ENCODE assay signal across 22 cellular contexts in the genomic region with DNA sequence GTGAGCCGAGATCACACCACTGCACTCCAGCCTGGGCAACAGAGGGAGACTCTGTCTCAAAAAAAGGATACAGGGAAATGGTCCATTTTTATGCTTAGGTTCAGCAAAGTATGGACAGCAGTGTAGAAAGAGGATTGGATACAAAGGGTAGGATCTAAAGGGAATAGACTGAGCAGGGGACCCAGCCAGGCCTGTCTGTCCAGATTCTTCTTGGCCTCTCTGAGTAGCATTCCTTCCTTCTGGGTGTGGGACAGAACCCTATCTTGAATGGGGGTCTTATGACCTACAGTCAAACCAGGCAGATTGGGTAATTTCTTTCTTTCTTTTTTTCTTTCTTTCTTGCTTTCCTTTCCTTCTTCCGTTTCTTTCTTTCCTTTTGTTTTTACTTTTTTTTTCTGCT. TPM values are rescaled to one million over a fixed set of nuclear protein-coding genes. Genes with fewer than 3 reads are reported as not detected.
DNase-seq lines count a peak whose midpoint lies in the region; ATAC-seq and TF ChIP-seq lines count a peak whose summit lies in the region.
"Had no signal": no experiment of that assay in that cellular context is flagged by ENCODE, and none has a peak within 500 bp of the region (broad histone marks: within the 10 kb centered on the region; RNA-seq: fewer than 3 reads in every experiment).

No MANE protein-coding gene starts in this region.

- peak overlapping the region; percentile 6 for H3K4me3 Mint-ChIP-seq in Caco-2 (ENCODE audit: unreplicated experiment)
- peak overlapping the region in 2 of 4 donors; percentile 51 to 88 for H3K4me3 Mint-ChIP-seq in IgD-negative memory B cell
- H3K4me3 Mint-ChIP-seq in activated B cell treated with CpG ODN at 0.5 μM for 24 hours: peak overlapping the region; percentile 4
- H3K4me3 Mint-ChIP-seq: CD4-positive, CD25-positive, alpha-beta regulatory T cell; HFFc6; T-helper 17 cell had no signal

- H3K36me3 ChIP-seq in Caco-2 (ENCODE audit: control insufficient read depth, insufficient read depth, low read length): no peaks in the 10 kb centered on the region
- H3K36me3 ChIP-seq in thyroid gland: peaks cover 4 to 5% of the 10 kb centered on the region in 2 donors

- H3K36me3 Mint-ChIP-seq in Caco-2 (ENCODE audit: insufficient read depth, unreplicated experiment) (peaks cover 10% of the 10 kb centered on the region), IgD-negative memory B cell (peaks cover 8% of the 10 kb centered on the region), activated B cell treated with CpG ODN at 0.5 μM for 24 hours (ENCODE audit: low read depth) (peaks cover 55% of the 10 kb centered on the region)

- CTCF ChIA-PET in Caco-2 (lab: Charles Lee) (interaction anchor here (0.7 kb wide), 2 partner anchors 26 to 312 kb away, joined by 3 to 5 read pairs; a partner anchor contains a TSS), activated B cell treated with CpG ODN at 0.5 μM for 24 hours (lab: Charles Lee) (interaction anchor here (0.7 to 1.3 kb wide), 2 partner anchors 13 to 24 kb away, joined by 3 to 5 read pairs; no protein-coding TSS in a partner anchor)

- TF ChIP-seq POLR2A in thyroid gland (IDR thresholded peaks at IDR 0.05): no peak

- 68% methylated on average over 2 of the region's 2 CpGs for WGBS in thyroid gland, 2 donors

- POLR2A ChIA-PET in Caco-2 (lab: Charles Lee) (no interaction called here), activated B cell treated with CpG ODN at 0.5 μM for 24 hours (lab: Charles Lee) (interaction anchor here (0.7 to 4.1 kb wide), 3 partner anchors 14 to 24 kb away, joined by 3 to 24 read pairs (median 4); a partner anchor contains a TSS)

- peak overlapping the region; percentile 10 to 30 (median 24) for H3K27ac ChIP-seq in thyroid gland
- H3K27ac ChIP-seq: HL-60 had no signal

- H3K4me1 ChIP-seq in Caco-2 (peaks cover 9% of the 10 kb centered on the region; the same call in 1 of the 2 replicates), thyroid gland (peaks cover 9% of the 10 kb centered on the region in 2 donors)

- H3K4me3 ChIP-seq in Caco-2 (ENCODE audit: low read depth, low read length) (no peak overlapping the region), thyroid gland (replicated peaks in 1 of 3) (no peak overlapping the region)

- H3K27me3 ChIP-seq in Caco-2 (replicated peaks; ENCODE audit: control insufficient read depth, insufficient read depth, low read length) (no peaks in the 10 kb centered on the region), thyroid gland (no peaks in the 10 kb centered on the region)

- DNase-seq in Caco-2 (peak in 1 of 2 experiments; percentile 67), activated B cell treated with CpG ODN at 0.5 μM for 24 hours (no peak), thyroid gland (no peak), glomerular visceral epithelial cell (ENCODE audit: extremely low spot score) (no peak), occipital lobe (lab: John Stamatoyannopoulos, UW) (no peak), T-helper 9 cell (no peak)
- DNase-seq: CD4-positive, CD25-positive, alpha-beta regulatory T cell; DMS79; HFFc6; NCI-H1105 treated with DMSO at 0.1 percent for 48 hours; NCI-H2029 treated with DMSO at 0.1 percent for 48 hours; NCI-H226; NCI-H510A treated with DMSO at 0.1 percent for 48 hours; NCI-H774; NK-92 treated with Interleukin-12 subunit alpha and Interleukin-12 subunit beta, amount 100 ng/mL, for 24 hours; T-helper 17 cell had no signal

- no peak for TF ChIP-seq CTCF in Caco-2 (IDR thresholded peaks at IDR 0.05; ENCODE audit: insufficient read depth in 1 of 2, low read depth in 1 of 2, low read length in 1 of 2, severe bottlenecking in 1 of 2, unreplicated experiment in 1 of 2)
- no peak for TF ChIP-seq CTCF in activated B cell treated with CpG ODN at 0.5 μM for 24 hours (IDR thresholded peaks at IDR 0.05)
- TF ChIP-seq CTCF in thyroid gland (IDR thresholded peaks at IDR 0.05): no peak

- H3K27me3 Mint-ChIP-seq in Caco-2 (ENCODE audit: insufficient read depth, unreplicated experiment) (no peaks in the 10 kb centered on the region), IgD-negative memory B cell (no peaks in the 10 kb centered on the region), activated B cell treated with CpG ODN at 0.5 μM for 24 hours (no peaks in the 10 kb centered on the region)
- H3K27me3 Mint-ChIP-seq: CD4-positive, CD25-positive, alpha-beta regulatory T cell; T-helper 17 cell had no signal

- H3K27ac Mint-ChIP-seq in Caco-2 (ENCODE audit: unreplicated experiment): no peak overlapping the region
- peak overlapping the region; percentile 58 to 78 (median 62) for H3K27ac Mint-ChIP-seq in IgD-negative memory B cell
- peak overlapping the region; percentile 73 for H3K27ac Mint-ChIP-seq in activated B cell treated with CpG ODN at 0.5 μM for 24 hours
- H3K27ac Mint-ChIP-seq: HFFc6, T-helper 17 cell had no signal

- H3K9me3 ChIP-seq in Caco-2: no peaks in the 10 kb centered on the region
- H3K9me3 ChIP-seq in thyroid gland: no peaks in the 10 kb centered on the region

- no TSS peak for BruUV-seq in Caco-2 (replicated peaks; lab: Mats Ljungman, UMichigan)

- H3K9me3 Mint-ChIP-seq in Caco-2 (ENCODE audit: unreplicated experiment) (no peaks in the 10 kb centered on the region), IgD-negative memory B cell (no peaks in the 10 kb centered on the region), activated B cell treated with CpG ODN at 0.5 μM for 24 hours (no peaks in the 10 kb centered on the region)
- H3K9me3 Mint-ChIP-seq: CD4-positive, CD25-positive, alpha-beta regulatory T cell; HFFc6 had no signal

- H3K4me1 Mint-ChIP-seq in Caco-2 (ENCODE audit: low read depth, unreplicated experiment) (peaks cover 7% of the 10 kb centered on the region), IgD-negative memory B cell (peaks cover 3 to 27% (median 21%) of the 10 kb centered on the region in 3 donors), activated B cell treated with CpG ODN at 0.5 μM for 24 hours (peaks cover 49% of the 10 kb centered on the region)
- H3K4me1 Mint-ChIP-seq: T-helper 17 cell had no signal

- ATAC-seq in activated B cell treated with CpG ODN at 0.5 μM for 24 hours (ENCODE audit: low read depth): no peak
- ATAC-seq: Right ventricle myocardium inferior, T-helper 17 cell had no signal

- intact Hi-C loops in Caco-2 (cut with micrococcal nuclease; ENCODE audit: unreplicated experiment): no loop called here
- intact Hi-C loops in activated B cell treated with CpG ODN at 0.5 μM for 24 hours (cut with micrococcal nuclease): no loop called here
- intact Hi-C loops in thyroid gland (cut with DNase I): no loop called here

RNA-seq across cellular contexts. Expression of a gene that starts 25.6 kb away (rescaled TPM):
- total RNA-seq in Caco-2 (2022): 8.1 and 10.6 TPM in 2 replicates
- polyA plus RNA-seq in IgD-negative memory B cell: 64.5 TPM
- total RNA-seq in activated B cell treated with CpG ODN at 0.5 μM for 24 hours: 28.2 and 32.1 TPM in 2 replicates
- total RNA-seq in thyroid gland: 10 to 100 TPM in 3 of 4 donors, 1 to 10 TPM in 1; 7.7 to 19.3 (median 14.6) TPM
- 11.9 TPM for total RNA-seq in occipital lobe

RNA-seq across cellular contexts. Expression of a gene that starts 43.9 kb away (rescaled TPM):
- total RNA-seq in Caco-2 (2022) (not detected in 2 replicates), activated B cell treated with CpG ODN at 0.5 μM for 24 hours (not detected in 2 replicates), thyroid gland (not detected), occipital lobe (0.16 TPM)
- 0.36 TPM for polyA plus RNA-seq in IgD-negative memory B cell
- total RNA-seq: CD4-positive, CD25-positive, alpha-beta regulatory T cell; HFFc6; HT1080; M059J; Right ventricle myocardium inferior; SK-MEL-5; T-helper 17 cell had no signal
